Comparison of ENCODE assay signal across 8 cellular contexts in genomic region chr9:89781838-89782237, GRCh38.
A peak's percentile ranks its signal among the peaks of the same experiment; 100 is the strongest.
DNase-seq lines count a peak whose midpoint lies in the region; ATAC-seq and TF ChIP-seq lines count a peak whose summit lies in the region.

No MANE protein-coding gene starts in this region.

- H3K27ac ChIP-seq in DND-41 (ENCODE audit: low read length) = no peak overlapping the region
- no peak overlapping the region for H3K27ac ChIP-seq in Karpas-422 (ENCODE audit: low read length)

- H3K79me2 ChIP-seq in DND-41 (ENCODE audit: insufficient read depth, low read length) (no peaks in the 10 kb centered on the region), Karpas-422 (ENCODE audit: low read length) (no peaks in the 10 kb centered on the region)

- 0 out of 3 replicates have a peak, but pooled peaks have one; percentile 29 for ATAC-seq in DND-41 (ENCODE audit: insufficient read depth, low read depth)
- ATAC-seq in GM19463 (IDR thresholded peaks at IDR 0.05; ENCODE audit: unreplicated experiment) = peak; percentile 96
- no peak for ATAC-seq in HG03196 (IDR thresholded peaks at IDR 0.05; ENCODE audit: unreplicated experiment)
- ATAC-seq in GM21367 (IDR thresholded peaks at IDR 0.05; ENCODE audit: unreplicated experiment) = no peak

- no peak overlapping the region for H2AFZ ChIP-seq in DND-41 (ENCODE audit: low read depth, low read length)
- H2AFZ ChIP-seq in Karpas-422 (ENCODE audit: low read length) = no peak overlapping the region

- no peak for TF ChIP-seq CTCF in DND-41 (IDR thresholded peaks at IDR 0.05; ENCODE audit: borderline replicate concordance, extremely low read depth, low read length, poor library complexity, severe bottlenecking)

- no peaks in the 10 kb centered on the region for H3K27me3 ChIP-seq in DND-41 (ENCODE audit: insufficient read depth, low read length, poor library complexity)
- no peaks in the 10 kb centered on the region for H3K27me3 ChIP-seq in Karpas-422 (ENCODE audit: low read length)
- no peaks in the 10 kb centered on the region for H3K27me3 ChIP-seq in HAP-1 (ENCODE audit: low read depth)

- in situ Hi-C loops in HAP-1 (cut with MboI; ENCODE audit: low sequenced_read_pairs) = no loop called here

- H3K9me2 ChIP-seq in Karpas-422 (replicated peaks; ENCODE audit: insufficient read depth, low read length) = no peaks in the 10 kb centered on the region

- H3K4me2 ChIP-seq in DND-41 (ENCODE audit: insufficient read depth, low read length) = no peak overlapping the region
- H3K4me2 ChIP-seq in Karpas-422 (ENCODE audit: low read depth, low read length, poor library complexity, severe bottlenecking) = no peak overlapping the region

- H3K4me1 ChIP-seq in DND-41 (ENCODE audit: insufficient read depth, low read length) (no peaks in the 10 kb centered on the region), Karpas-422 (ENCODE audit: low read length) (no peaks in the 10 kb centered on the region), HAP-1 (no peaks in the 10 kb centered on the region)

- H4K20me1 ChIP-seq in DND-41 (ENCODE audit: insufficient read depth, low read length) (no peaks in the 10 kb centered on the region), Karpas-422 (ENCODE audit: insufficient read depth, low read depth, low read length) (no peaks in the 10 kb centered on the region)

- no peak overlapping the region for H3K9ac ChIP-seq in DND-41 (ENCODE audit: low read depth, low read length)
- H3K9ac ChIP-seq in Karpas-422 (ENCODE audit: low read length) = no peak overlapping the region

- no peaks in the 10 kb centered on the region for H3K9me3 ChIP-seq in DND-41 (ENCODE audit: insufficient read depth, low read length, severe bottlenecking)
- H3K9me3 ChIP-seq in Karpas-422 (ENCODE audit: low read length) = no peaks in the 10 kb centered on the region
- no peaks in the 10 kb centered on the region for H3K9me3 ChIP-seq in HAP-1

- H3K4me3 ChIP-seq in DND-41 (ENCODE audit: low read depth in 1 of 2, low read length in 2 of 2) (no peak overlapping the region), Karpas-422 (ENCODE audit: low read length) (no peak overlapping the region), HAP-1 (no peak overlapping the region)

- H3K36me3 ChIP-seq in DND-41 (ENCODE audit: insufficient read depth, low read length) = no peaks in the 10 kb centered on the region
- no peaks in the 10 kb centered on the region for H3K36me3 ChIP-seq in Karpas-422 (ENCODE audit: insufficient read depth, low read length)
- no peaks in the 10 kb centered on the region for H3K36me3 ChIP-seq in HAP-1 (replicated peaks)

- DNase-seq in DND-41 (no peak), Karpas-422 (peak; percentile 62), germinal center (ENCODE audit: low spot score) (peak; percentile 47), HAP-1 (ENCODE audit: low spot score in 2 of 2) (no peak), NCI-H1105 (lab: John Stamatoyannopoulos, UW) (no peak)

Comparison
In these comparisons a context has a peak if more than half of its experiments do, and no peak if none do; other contexts are left out.
1. ATAC-seq: peak in DND-41 (single experiment) and GM19463 (single experiment); none in HG03196 (single experiment) and GM21367 (single experiment).
2. DNase-seq: peak in Karpas-422 (single experiment) and germinal center (single experiment); none in DND-41 (single experiment), HAP-1 (0 of 2) and NCI-H1105 (single experiment).